ENCODE assay signal across 1 cellular context in the genomic region with DNA sequence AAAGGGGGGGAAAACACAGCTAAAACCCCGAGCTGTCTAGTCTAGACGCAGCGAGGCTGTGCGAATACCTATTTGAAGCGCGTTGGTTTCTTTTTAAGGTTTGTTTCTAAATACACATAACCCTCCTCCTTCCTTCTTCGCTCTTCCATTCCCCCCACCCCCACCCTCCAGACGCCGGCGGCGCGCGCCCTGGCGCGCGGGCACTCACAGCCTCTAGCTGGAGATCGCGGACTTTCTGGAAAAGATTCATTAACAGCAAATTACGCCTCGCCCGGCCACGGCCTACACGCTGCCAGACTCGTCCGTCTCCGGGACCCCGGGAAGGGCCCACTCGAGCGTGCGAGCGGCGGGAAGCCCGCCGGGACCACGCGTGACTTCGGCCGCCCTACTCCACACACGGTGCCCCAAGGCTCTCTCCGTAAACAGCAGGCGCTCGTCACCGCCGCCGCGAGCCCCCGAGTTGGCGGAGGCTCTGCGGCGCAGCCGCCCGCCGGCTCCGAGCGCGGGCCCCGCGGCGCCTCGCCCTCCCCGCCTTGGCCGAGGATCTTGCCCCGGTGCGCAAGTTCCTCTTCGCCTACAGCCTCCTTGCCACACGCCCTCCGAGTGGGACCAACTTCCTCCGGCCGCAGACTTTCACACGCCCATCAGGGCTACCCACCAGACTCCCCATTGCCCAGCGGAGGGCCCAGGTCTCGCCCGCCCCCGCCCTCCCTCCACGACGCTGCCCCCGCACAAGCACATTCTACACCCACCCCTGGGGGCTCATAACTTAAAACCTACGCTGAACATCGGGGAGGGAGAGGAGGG.
TF ChIP-seq lines count a peak whose summit lies in the region.

No MANE protein-coding gene starts in this region.

TF ChIP-seq in GM12878, 131 proteins besides CTCF, POLR2A, EP300 and RAD21 (continued from another document):
- TF ChIP-seq BCL3 (IDR thresholded peaks at IDR 0.05; ENCODE audit: borderline replicate concordance, insufficient read depth, low read depth, low read length, poor library complexity, severe bottlenecking) = no peak
- TF ChIP-seq HDAC2 (IDR thresholded peaks at IDR 0.05) = no peak
- TF ChIP-seq DPF2 (IDR thresholded peaks at IDR 0.05) = 0 out of 2 replicates have a peak, but pooled peaks have one; percentile 23
- peak in 1 of 2 experiments; percentile 50; a peak in 1 of 3 replicates for TF ChIP-seq EGR1 (IDR thresholded peaks at IDR 0.05; ENCODE audit: borderline replicate concordance in 1 of 2, low read depth in 2 of 2, low read length in 2 of 2)
- no peak for TF ChIP-seq MYC (IDR thresholded peaks at IDR 0.05; ENCODE audit: insufficient read depth, insufficient read length, insufficient replicate concordance, low read length, severe bottlenecking)
- TF ChIP-seq BHLHE40 (IDR thresholded peaks at IDR 0.05; ENCODE audit: borderline replicate concordance in 1 of 2, low read depth in 2 of 2, low read length in 1 of 2) = peak in 1 of 2 experiments; percentile 20; a peak in 1 of 4 replicates
- TF ChIP-seq, protein P1, sequence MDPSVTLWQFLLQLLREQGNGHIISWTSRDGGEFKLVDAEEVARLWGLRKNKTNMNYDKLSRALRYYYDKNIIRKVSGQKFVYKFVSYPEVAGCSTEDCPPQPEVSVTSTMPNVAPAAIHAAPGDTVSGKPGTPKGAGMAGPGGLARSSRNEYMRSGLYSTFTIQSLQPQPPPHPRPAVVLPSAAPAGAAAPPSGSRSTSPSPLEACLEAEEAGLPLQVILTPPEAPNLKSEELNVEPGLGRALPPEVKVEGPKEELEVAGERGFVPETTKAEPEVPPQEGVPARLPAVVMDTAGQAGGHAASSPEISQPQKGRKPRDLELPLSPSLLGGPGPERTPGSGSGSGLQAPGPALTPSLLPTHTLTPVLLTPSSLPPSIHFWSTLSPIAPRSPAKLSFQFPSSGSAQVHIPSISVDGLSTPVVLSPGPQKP (IDR thresholded peaks at IDR 0.05; ENCODE audit: low read depth, low read length) = no peak
- TF ChIP-seq IKZF1 (conservative IDR thresholded peaks at IDR 0.05) = peak; percentile 14
- TF ChIP-seq BACH1 (IDR thresholded peaks at IDR 0.05; ENCODE audit: borderline replicate concordance) = 0 out of 2 replicates have a peak, but pooled peaks have one; percentile 21
- TF ChIP-seq LARP7 (IDR thresholded peaks at IDR 0.05) = peak; percentile 40; the same call in 1 of the 2 replicates
